31 cellular contexts compared by ENCODE assay signal in genomic region chr14:35205737-35206136, GRCh38.
DNase-seq lines count a peak whose midpoint lies in the region; ATAC-seq, FAIRE-seq and TF ChIP-seq lines count a peak whose summit lies in the region.
"Had no signal": no experiment of that assay in that cellular context is flagged by ENCODE, and none has a peak within 500 bp of the region (broad histone marks: within the 10 kb centered on the region; RNA-seq: fewer than 3 reads in every experiment).

No MANE protein-coding gene starts in this region.

- H3K4me3 Mint-ChIP-seq in activated CD8-positive, alpha-beta T cell treated with anti-CD3 and anti-CD28 coated beads for 36 hours = no peak overlapping the region
- H3K4me3 Mint-ChIP-seq in activated CD8-positive, alpha-beta T cell treated with anti-CD3 and anti-CD28 coated beads, Interleukin-2, amount 10 ng/mL, durations not matched to agents 7 days and 5 days = no peak overlapping the region
- no peak overlapping the region for H3K4me3 Mint-ChIP-seq in neural crest cell
- H3K4me3 Mint-ChIP-seq: activated CD4-positive, alpha-beta T cell treated with anti-CD3 and anti-CD28 coated beads, Interleukin-2, amount 10 ng/mL, durations not matched to agents 24 days and 14 days; activated CD8-positive, alpha-beta memory T cell treated with anti-CD3 and anti-CD28 coated beads, Interleukin-2, amount 10 ng/mL, durations not matched to agents 7 days and 5 days; activated naive CD8-positive, alpha-beta T cell treated with anti-CD3 and anti-CD28 coated beads, Interleukin-2, amount 10 ng/mL, durations not matched to agents 7 days and 5 days; stimulated activated memory B cell treated with anti-CD40 and anti-IgM and Interleukin-4, amounts not matched to agents 10 μg/mL and 1 μg/mL and 100 μg/mL, for 72 hours; T-helper 2 cell treated with Interferon-gamma antibody and Interleukin-4, amounts not matched to agents 5 μg/mL and 100 μg/mL, for 36 hours had no signal

- in situ Hi-C loops in HAP-1 (cut with MboI; ENCODE audit: low sequenced_read_pairs) = no loop called here

- TF ChIP-seq CTCF in activated CD8-positive, alpha-beta T cell treated with anti-CD3 and anti-CD28 coated beads for 36 hours (IDR thresholded peaks at IDR 0.05) = no peak
- no peak for TF ChIP-seq CTCF in D721Med (IDR thresholded peaks at IDR 0.05; ENCODE audit: insufficient read depth, missing control alignments)
- TF ChIP-seq CTCF in neural crest cell (conservative IDR thresholded peaks at IDR 0.05) = no peak

- H3K36me3 ChIP-seq in effector memory CD4-positive, alpha-beta T cell (ENCODE audit: control insufficient read depth, insufficient read depth, low read length) = no peaks in the 10 kb centered on the region
- no peaks in the 10 kb centered on the region for H3K36me3 ChIP-seq in HAP-1 (replicated peaks)

- H3K4me1 Mint-ChIP-seq in activated CD8-positive, alpha-beta T cell treated with anti-CD3 and anti-CD28 coated beads for 36 hours (ENCODE audit: low read depth) = peaks cover 32% of the 10 kb centered on the region
- peaks cover 29% of the 10 kb centered on the region for H3K4me1 Mint-ChIP-seq in activated CD8-positive, alpha-beta T cell treated with anti-CD3 and anti-CD28 coated beads, Interleukin-2, amount 10 ng/mL, durations not matched to agents 7 days and 5 days (ENCODE audit: low read depth)
- no peaks in the 10 kb centered on the region for H3K4me1 Mint-ChIP-seq in neural crest cell

- no peak overlapping the region for H3K4me3 ChIP-seq in effector memory CD4-positive, alpha-beta T cell (ENCODE audit: insufficient read depth, low read depth, low read length, poor library complexity, severe bottlenecking)
- H3K4me3 ChIP-seq in HAP-1 = no peak overlapping the region
- H3K4me3 ChIP-seq: PC-9 had no signal

- CTCF ChIA-PET in activated CD8-positive, alpha-beta T cell treated with anti-CD3 and anti-CD28 coated beads for 36 hours (lab: Charles Lee) = interaction anchor here (2.5 kb wide), 1 partner anchor 10 kb away, joined by 10 read pairs; no protein-coding TSS in a partner anchor
- CTCF ChIA-PET in activated CD8-positive, alpha-beta T cell treated with anti-CD3 and anti-CD28 coated beads, Interleukin-2, amount 10 ng/mL, durations not matched to agents 7 days and 5 days (lab: Charles Lee) = interaction anchor here (1.4 kb wide), 1 partner anchor 9 kb away, joined by 3 read pairs; no protein-coding TSS in a partner anchor

- intact Hi-C loops in activated CD8-positive, alpha-beta T cell treated with anti-CD3 and anti-CD28 coated beads for 36 hours (cut with micrococcal nuclease) = loop anchor here (10.0 kb wide), 1 partner anchor 61 kb away; no protein-coding TSS in a partner anchor
- intact Hi-C loops in sciatic nerve (cut with DNase I) = no loop called here

- peak overlapping the region; percentile 34 for H3K27ac Mint-ChIP-seq in activated CD8-positive, alpha-beta T cell treated with anti-CD3 and anti-CD28 coated beads for 36 hours
- no peak overlapping the region for H3K27ac Mint-ChIP-seq in activated CD8-positive, alpha-beta T cell treated with anti-CD3 and anti-CD28 coated beads, Interleukin-2, amount 10 ng/mL, durations not matched to agents 7 days and 5 days
- H3K27ac Mint-ChIP-seq in neural crest cell (ENCODE audit: unreplicated experiment) = peak overlapping the region; percentile 22
- H3K27ac Mint-ChIP-seq: activated CD4-positive, alpha-beta T cell treated with anti-CD3 and anti-CD28 coated beads, Interleukin-2, amount 10 ng/mL, durations not matched to agents 24 days and 14 days; activated CD8-positive, alpha-beta memory T cell treated with anti-CD3 and anti-CD28 coated beads, Interleukin-2, amount 10 ng/mL, durations not matched to agents 7 days and 5 days; activated naive CD8-positive, alpha-beta T cell treated with anti-CD3 and anti-CD28 coated beads, Interleukin-2, amount 10 ng/mL, durations not matched to agents 7 days and 5 days; stimulated activated memory B cell treated with anti-CD40 and anti-IgM and Interleukin-4, amounts not matched to agents 10 μg/mL and 1 μg/mL and 100 μg/mL, for 72 hours; T-helper 2 cell treated with Interferon-gamma antibody and Interleukin-4, amounts not matched to agents 5 μg/mL and 100 μg/mL, for 36 hours had no signal

- H3K27me3 Mint-ChIP-seq in activated CD8-positive, alpha-beta T cell treated with anti-CD3 and anti-CD28 coated beads for 36 hours = no peaks in the 10 kb centered on the region
- H3K27me3 Mint-ChIP-seq in activated CD8-positive, alpha-beta T cell treated with anti-CD3 and anti-CD28 coated beads, Interleukin-2, amount 10 ng/mL, durations not matched to agents 7 days and 5 days (ENCODE audit: low read depth) = no peaks in the 10 kb centered on the region
- H3K27me3 Mint-ChIP-seq in neural crest cell (ENCODE audit: low read depth) = no peaks in the 10 kb centered on the region
- H3K27me3 Mint-ChIP-seq: activated CD4-positive, alpha-beta T cell treated with anti-CD3 and anti-CD28 coated beads, Interleukin-2, amount 10 ng/mL, durations not matched to agents 24 days and 14 days; activated CD8-positive, alpha-beta memory T cell treated with anti-CD3 and anti-CD28 coated beads, Interleukin-2, amount 10 ng/mL, durations not matched to agents 7 days and 5 days; activated naive CD8-positive, alpha-beta T cell treated with anti-CD3 and anti-CD28 coated beads, Interleukin-2, amount 10 ng/mL, durations not matched to agents 7 days and 5 days; stimulated activated memory B cell treated with anti-CD40 and anti-IgM and Interleukin-4, amounts not matched to agents 10 μg/mL and 1 μg/mL and 100 μg/mL, for 72 hours had no signal

- no peaks in the 10 kb centered on the region for H3K9me3 Mint-ChIP-seq in activated CD8-positive, alpha-beta T cell treated with anti-CD3 and anti-CD28 coated beads for 36 hours
- no peaks in the 10 kb centered on the region for H3K9me3 Mint-ChIP-seq in activated CD8-positive, alpha-beta T cell treated with anti-CD3 and anti-CD28 coated beads, Interleukin-2, amount 10 ng/mL, durations not matched to agents 7 days and 5 days (ENCODE audit: insufficient read depth)
- no peaks in the 10 kb centered on the region for H3K9me3 Mint-ChIP-seq in neural crest cell
- H3K9me3 Mint-ChIP-seq: activated naive CD8-positive, alpha-beta T cell treated with anti-CD3 and anti-CD28 coated beads, Interleukin-2, amount 10 ng/mL, durations not matched to agents 7 days and 5 days; stimulated activated memory B cell treated with anti-CD40 and anti-IgM and Interleukin-4, amounts not matched to agents 10 μg/mL and 1 μg/mL and 100 μg/mL, for 72 hours; T-helper 2 cell treated with Interferon-gamma antibody and Interleukin-4, amounts not matched to agents 5 μg/mL and 100 μg/mL, for 36 hours had no signal

- ATAC-seq in activated CD8-positive, alpha-beta T cell treated with anti-CD3 and anti-CD28 coated beads for 36 hours = no peak
- ATAC-seq in activated CD8-positive, alpha-beta T cell treated with anti-CD3 and anti-CD28 coated beads, Interleukin-2, amount 10 ng/mL, durations not matched to agents 7 days and 5 days = no peak
- no peak for ATAC-seq in sciatic nerve
- ATAC-seq: activated CD8-positive, alpha-beta memory T cell treated with anti-CD3 and anti-CD28 coated beads, Interleukin-2, amount 10 ng/mL, durations not matched to agents 7 days and 5 days; left lobe of liver; right cardiac atrium; Right ventricle myocardium inferior; stimulated activated memory B cell treated with anti-CD40 and anti-IgM and Interleukin-4, amounts not matched to agents 10 μg/mL and 1 μg/mL and 100 μg/mL, for 72 hours had no signal

- POLR2A ChIA-PET in activated CD8-positive, alpha-beta T cell treated with anti-CD3 and anti-CD28 coated beads for 36 hours (lab: Charles Lee) = no interaction called here
- POLR2A ChIA-PET in activated CD8-positive, alpha-beta T cell treated with anti-CD3 and anti-CD28 coated beads, Interleukin-2, amount 10 ng/mL, durations not matched to agents 7 days and 5 days (lab: Charles Lee) = no interaction called here

- H3K27ac ChIP-seq in effector memory CD4-positive, alpha-beta T cell (ENCODE audit: insufficient read depth, low read length, poor library complexity, severe bottlenecking) = peak overlapping the region; percentile 6
- H3K27ac ChIP-seq: parathyroid adenoma, PC-9 had no signal

- H3K9me3 ChIP-seq in effector memory CD4-positive, alpha-beta T cell (ENCODE audit: control insufficient read depth, low read length) = no peaks in the 10 kb centered on the region
- no peaks in the 10 kb centered on the region; the same call in 1 of the 2 replicates for H3K9me3 ChIP-seq in HAP-1

- H3K36me3 Mint-ChIP-seq in activated CD8-positive, alpha-beta T cell treated with anti-CD3 and anti-CD28 coated beads for 36 hours (ENCODE audit: low read depth) = peaks cover 8% of the 10 kb centered on the region
- H3K36me3 Mint-ChIP-seq in activated CD8-positive, alpha-beta T cell treated with anti-CD3 and anti-CD28 coated beads, Interleukin-2, amount 10 ng/mL, durations not matched to agents 7 days and 5 days (ENCODE audit: low read depth) = peaks cover 6% of the 10 kb centered on the region
- no peaks in the 10 kb centered on the region for H3K36me3 Mint-ChIP-seq in neural crest cell (ENCODE audit: low read depth)

- peaks cover 34% of the 10 kb centered on the region for H3K4me1 ChIP-seq in effector memory CD4-positive, alpha-beta T cell (ENCODE audit: control insufficient read depth, insufficient read depth, low read length, poor library complexity, severe bottlenecking)
- no peaks in the 10 kb centered on the region for H3K4me1 ChIP-seq in HAP-1

- DNase-seq in activated CD8-positive, alpha-beta T cell treated with anti-CD3 and anti-CD28 coated beads for 36 hours = no peak
- DNase-seq in activated CD8-positive, alpha-beta T cell treated with anti-CD3 and anti-CD28 coated beads, Interleukin-2, amount 10 ng/mL, durations not matched to agents 7 days and 5 days = no peak
- DNase-seq in D721Med (ENCODE audit: insufficient read length, low spot score) (no peak), neural crest cell (ENCODE audit: low read depth, low spot score) (no peak), sciatic nerve (ENCODE audit: low spot score) (no peak), HAP-1 (ENCODE audit: low spot score in 2 of 2) (no peak), iPS-NIHi11 (ENCODE audit: low spot score) (no peak)
- no peak for DNase-seq in effector memory CD4-positive, alpha-beta T cell
- DNase-seq: activated CD4-positive, alpha-beta T cell treated with anti-CD3 and anti-CD28 coated beads, Interleukin-2, amount 10 ng/mL, durations not matched to agents 24 days and 14 days; activated CD8-positive, alpha-beta memory T cell treated with anti-CD3 and anti-CD28 coated beads, Interleukin-2, amount 10 ng/mL, durations not matched to agents 7 days and 5 days; activated naive CD8-positive, alpha-beta T cell treated with anti-CD3 and anti-CD28 coated beads, Interleukin-2, amount 10 ng/mL, durations not matched to agents 7 days and 5 days; central memory CD4-positive, alpha-beta T cell; H7; hypothalamus; IMR-90; midbrain; NCI-H1092; NCI-H1694 treated with DMSO at 0.1 percent for 48 hours; NCI-H2171; NCI-H510A treated with DMSO at 0.1 percent for 48 hours; PC-9; right cardiac atrium; stimulated activated CD4-positive, alpha-beta T cell treated with anti-CD3 and anti-CD28 coated beads, Interleukin-4, amount 100 ng/mL, for 24 hours had no signal

- no peaks in the 10 kb centered on the region for H3K27me3 ChIP-seq in effector memory CD4-positive, alpha-beta T cell (replicated peaks; ENCODE audit: control insufficient read depth, insufficient read depth, low read length, poor library complexity, severe bottlenecking)
- H3K27me3 ChIP-seq in HAP-1 (ENCODE audit: low read depth) = no peaks in the 10 kb centered on the region

- peak; percentile 77 for FAIRE-seq in D721Med (lab: Jason Lieb, UNC)
- FAIRE-seq: A204.1, GM18507, urothelium cell line had no signal
